23 cellular contexts compared by ENCODE assay signal in the genomic region with DNA sequence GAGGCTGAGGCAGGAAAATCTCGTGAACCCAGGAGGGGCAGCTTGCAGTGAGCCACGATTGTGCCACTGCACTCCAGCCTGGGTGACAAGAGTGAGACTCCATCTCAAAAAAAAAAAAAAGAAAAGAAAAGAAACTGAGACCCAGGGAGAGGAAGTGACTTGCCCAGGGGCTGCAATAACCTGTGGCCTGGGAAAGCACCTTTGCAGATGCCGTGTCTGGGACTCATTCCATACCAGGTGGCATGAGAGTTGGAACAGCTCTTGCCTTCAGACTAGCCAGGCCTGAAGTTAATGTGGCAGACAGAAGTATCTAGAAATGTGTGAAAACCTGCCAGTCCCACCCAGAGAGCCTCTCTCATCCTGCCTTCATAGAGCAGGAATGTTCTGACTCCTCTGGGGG.
A peak's percentile ranks its signal among the peaks of the same experiment; 100 is the strongest.
DNase-seq lines count a peak whose midpoint lies in the region; ATAC-seq and TF ChIP-seq lines count a peak whose summit lies in the region.
"Had no signal": no experiment of that assay in that cellular context is flagged by ENCODE, and none has a peak within 500 bp of the region (broad histone marks: within the 10 kb centered on the region; RNA-seq: fewer than 3 reads in every experiment).

No MANE protein-coding gene starts in this region.

- H3K4me1 Mint-ChIP-seq in memory B cell (no peaks in the 10 kb centered on the region), immature natural killer cell (no peaks in the 10 kb centered on the region)
- no peaks in the 10 kb centered on the region for H3K4me1 Mint-ChIP-seq in stimulated activated naive B cell treated with anti-CD40 and anti-IgM and Interleukin-4, amounts not matched to agents 10 μg/mL and 1 μg/mL and 100 μg/mL, for 72 hours
- H3K4me1 Mint-ChIP-seq: CD14-positive monocyte; CD4-positive, alpha-beta memory T cell; CD4-positive, CD25-positive, alpha-beta regulatory T cell; CD8-positive, alpha-beta memory T cell had no signal

- peaks cover 24% of the 10 kb centered on the region for H3K9me3 ChIP-seq in OCI-LY3 (ENCODE audit: insufficient read depth, low read length)

- no peak overlapping the region for H2AFZ ChIP-seq in OCI-LY3 (ENCODE audit: low read depth, low read length)

- H3K27ac ChIP-seq in OCI-LY3 (ENCODE audit: low read length), result peak overlapping the region; percentile 25; the same call in 1 of the 2 replicates
- H3K27ac ChIP-seq: 22Rv1, BLaER1 had no signal

- no peaks in the 10 kb centered on the region for H3K79me2 ChIP-seq in OCI-LY3 (ENCODE audit: low read length)

- H3K27ac Mint-ChIP-seq in memory B cell, result no peak overlapping the region
- H3K27ac Mint-ChIP-seq in stimulated activated naive B cell treated with anti-CD40 and anti-IgM and Interleukin-4, amounts not matched to agents 10 μg/mL and 1 μg/mL and 100 μg/mL, for 72 hours, result peak overlapping the region; percentile 37
- no peak overlapping the region for H3K27ac Mint-ChIP-seq in immature natural killer cell
- H3K27ac Mint-ChIP-seq: CD4-positive, alpha-beta memory T cell; CD8-positive, alpha-beta memory T cell had no signal

- no peak overlapping the region for H3K4me2 ChIP-seq in OCI-LY3 (ENCODE audit: low read length)
- H3K4me2 ChIP-seq: BLaER1 had no signal

- DNase-seq in NCI-H2171 treated with DMSO at 0.1 percent for 48 hours (lab: John Stamatoyannopoulos, UW) (peak; percentile 38), NCI-H2171 (lab: John Stamatoyannopoulos, UW) (no peak), memory B cell (ENCODE audit: low spot score in 2 of 2) (no peak), NCI-H1092 treated with DMSO at 0.1 percent for 48 hours (lab: John Stamatoyannopoulos, UW) (no peak), immature natural killer cell (no peak)
- DNase-seq in stimulated activated naive B cell treated with anti-CD40 and anti-IgM and Interleukin-4, amounts not matched to agents 10 μg/mL and 1 μg/mL and 100 μg/mL, for 72 hours, result no peak
- no peak for DNase-seq in activated CD4-positive, alpha-beta T cell treated with anti-CD3 and anti-CD28 coated beads for 48 hours
- DNase-seq: ACHN; BE2C; C1 segment of cervical spinal cord; CD4-positive, alpha-beta memory T cell; CD4-positive, CD25-positive, alpha-beta regulatory T cell; CD8-positive, alpha-beta memory T cell; COR-L47; DMS 273 treated with DMSO at 0.1 percent for 48 hours; DMS153; DMS53; DMS79 treated with DMSO at 0.1 percent for 48 hours; GF-D8 had no signal

- H3K36me3 Mint-ChIP-seq in memory B cell (peaks cover 4% of the 10 kb centered on the region), immature natural killer cell (peaks cover 0 to 11% (median 5%) of the 10 kb centered on the region in 3 donors)
- peaks cover 4 to 11% of the 10 kb centered on the region in 2 donors for H3K36me3 Mint-ChIP-seq in stimulated activated naive B cell treated with anti-CD40 and anti-IgM and Interleukin-4, amounts not matched to agents 10 μg/mL and 1 μg/mL and 100 μg/mL, for 72 hours

- ATAC-seq in memory B cell (ENCODE audit: low read depth), result peak; percentile 42
- ATAC-seq in stimulated activated naive B cell treated with anti-CD40 and anti-IgM and Interleukin-4, amounts not matched to agents 10 μg/mL and 1 μg/mL and 100 μg/mL, for 72 hours (replicated peaks), result no peak

- peaks cover 17% of the 10 kb centered on the region; the same call in 1 of the 2 replicates for H3K4me1 ChIP-seq in OCI-LY3 (ENCODE audit: low read length)
- H3K4me1 ChIP-seq: BE2C had no signal

- no peak for TF ChIP-seq CTCF in OCI-LY3 (IDR thresholded peaks at IDR 0.05; ENCODE audit: low read depth, low read length)

- no peak overlapping the region for H3K9ac ChIP-seq in OCI-LY3 (ENCODE audit: low read length)
- H3K9ac ChIP-seq: BLaER1 had no signal

- H3K4me3 ChIP-seq in OCI-LY3 (ENCODE audit: low read length), result 0 out of 2 replicates have a peak overlapping the region, but pooled peaks have one; percentile 16
- H3K4me3 ChIP-seq: BLaER1 had no signal

- peaks cover 3% of the 10 kb centered on the region for H3K36me3 ChIP-seq in OCI-LY3 (replicated peaks; ENCODE audit: low read depth, low read length)
- H3K36me3 ChIP-seq: BE2C, BLaER1 had no signal

- H3K27me3 Mint-ChIP-seq in memory B cell (no peaks in the 10 kb centered on the region), immature natural killer cell (ENCODE audit: low read depth in 3 of 3) (peaks cover 0 to 7% (median 0%) of the 10 kb centered on the region in 3 donors)
- no peaks in the 10 kb centered on the region for H3K27me3 Mint-ChIP-seq in stimulated activated naive B cell treated with anti-CD40 and anti-IgM and Interleukin-4, amounts not matched to agents 10 μg/mL and 1 μg/mL and 100 μg/mL, for 72 hours
- H3K27me3 Mint-ChIP-seq: CD4-positive, alpha-beta memory T cell had no signal

- H4K20me1 ChIP-seq in OCI-LY3 (ENCODE audit: insufficient read depth, low read length), result no peaks in the 10 kb centered on the region
- H4K20me1 ChIP-seq: BLaER1 had no signal

- H3K9me3 Mint-ChIP-seq in memory B cell (peaks cover 9% of the 10 kb centered on the region), immature natural killer cell (peaks cover 11 to 38% (median 24%) of the 10 kb centered on the region in 6 donors)
- H3K9me3 Mint-ChIP-seq in stimulated activated naive B cell treated with anti-CD40 and anti-IgM and Interleukin-4, amounts not matched to agents 10 μg/mL and 1 μg/mL and 100 μg/mL, for 72 hours, result peaks cover 11 to 18% of the 10 kb centered on the region in 2 donors

- no peak overlapping the region for H3K4me3 Mint-ChIP-seq in memory B cell
- H3K4me3 Mint-ChIP-seq in stimulated activated naive B cell treated with anti-CD40 and anti-IgM and Interleukin-4, amounts not matched to agents 10 μg/mL and 1 μg/mL and 100 μg/mL, for 72 hours, result no peak overlapping the region
- no peak overlapping the region for H3K4me3 Mint-ChIP-seq in immature natural killer cell
- H3K4me3 Mint-ChIP-seq: CD14-positive monocyte; CD4-positive, alpha-beta memory T cell; CD4-positive, CD25-positive, alpha-beta regulatory T cell; CD8-positive, alpha-beta memory T cell had no signal

- 0 out of 2 replicates have a peak, but pooled peaks cover 3% of the 10 kb centered on the region for H3K27me3 ChIP-seq in OCI-LY3 (ENCODE audit: low read depth, low read length)
- H3K27me3 ChIP-seq: BE2C, BLaER1 had no signal
